ENCODE assay signal across 9 cellular contexts in the genomic region with DNA sequence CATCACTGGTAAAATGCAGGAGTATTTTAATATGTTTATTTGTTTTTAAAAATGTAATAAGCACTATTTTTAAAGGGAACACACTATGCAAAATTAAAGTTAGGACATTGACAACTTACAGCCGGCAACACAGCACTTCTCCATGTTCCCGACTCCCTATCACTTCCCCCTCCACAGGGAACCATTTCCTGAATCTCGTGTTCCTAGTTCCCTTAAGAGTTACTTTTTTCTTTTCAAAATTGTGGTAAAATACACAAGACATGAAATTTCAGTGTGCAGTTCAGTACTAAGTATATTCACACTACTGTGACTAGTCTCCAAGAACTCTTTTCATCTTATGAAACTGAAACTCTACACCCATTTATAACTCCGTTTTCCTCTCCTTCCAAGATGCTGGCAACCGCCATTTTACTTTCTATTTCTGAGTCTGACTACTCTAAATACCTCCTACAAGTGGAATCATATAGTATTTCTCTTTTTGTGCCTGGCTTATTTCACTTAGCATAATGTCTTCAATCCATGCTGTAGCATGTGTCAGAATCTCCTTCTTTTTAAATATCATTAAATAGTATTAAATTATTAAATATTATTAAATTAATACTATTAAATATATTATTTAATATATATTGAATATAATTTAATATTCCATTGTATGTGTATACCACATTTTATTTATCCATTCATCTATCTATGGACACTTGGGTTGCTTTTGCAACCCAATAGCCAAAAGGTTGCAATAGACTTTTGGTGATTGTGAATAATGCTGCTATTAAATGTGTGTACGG. TPM values are rescaled to one million over a fixed set of nuclear protein-coding genes. Genes with fewer than 3 reads are reported as not detected.
DNase-seq lines count a peak whose midpoint lies in the region; ATAC-seq and TF ChIP-seq lines count a peak whose summit lies in the region.
"Had no signal": no experiment of that assay in that cellular context is flagged by ENCODE, and none has a peak within 500 bp of the region (broad histone marks: within the 10 kb centered on the region; RNA-seq: fewer than 3 reads in every experiment).

No MANE protein-coding gene starts in this region.

- no peaks in the 10 kb centered on the region for H3K36me3 Mint-ChIP-seq in activated T-helper 2 cell treated with anti-CD3 and anti-CD28 coated beads, Interferon-gamma antibody, Interleukin-2, Interleukin-4, amounts not matched to agents 10 μg/mL and 5 μg/mL and 100 μg/mL, durations not matched to agents 14 hours and 24 hours and 36 hours (ENCODE audit: low read depth)
- no peaks in the 10 kb centered on the region for H3K36me3 Mint-ChIP-seq in neural progenitor cell

- H3K79me2 ChIP-seq in HCT116 (ENCODE audit: insufficient read depth, low read length) (no peaks in the 10 kb centered on the region), neural progenitor cell (ENCODE audit: low read depth) (no peaks in the 10 kb centered on the region)

- H3K27me3 ChIP-seq in HCT116 (ENCODE audit: insufficient read depth, low read length): no peaks in the 10 kb centered on the region
- H3K27me3 ChIP-seq in neural progenitor cell: no peaks in the 10 kb centered on the region

- DNase-seq in CD1c-positive myeloid dendritic cell (ENCODE audit: extremely low spot score): peak; percentile 54
- DNase-seq in HCT116 (ENCODE audit: low read depth, low spot score): no peak
- DNase-seq in activated T-helper 2 cell treated with anti-CD3 and anti-CD28 coated beads, Interferon-gamma antibody, Interleukin-2, Interleukin-4, amounts not matched to agents 10 μg/mL and 5 μg/mL and 100 μg/mL, durations not matched to agents 14 hours and 24 hours and 36 hours (ENCODE audit: low spot score): no peak
- peak; percentile 34 for DNase-seq in myocyte (ENCODE audit: low read depth)
- no peak for DNase-seq in NCI-H1417 treated with DMSO at 0.1 percent for 48 hours (lab: John Stamatoyannopoulos, UW)
- no peak for DNase-seq in neural progenitor cell (ENCODE audit: low spot score)

- peaks cover 3% of the 10 kb centered on the region for H3K27me3 Mint-ChIP-seq in activated T-helper 2 cell treated with anti-CD3 and anti-CD28 coated beads, Interferon-gamma antibody, Interleukin-2, Interleukin-4, amounts not matched to agents 10 μg/mL and 5 μg/mL and 100 μg/mL, durations not matched to agents 14 hours and 24 hours and 36 hours (ENCODE audit: low read depth)
- peaks cover 2% of the 10 kb centered on the region for H3K27me3 Mint-ChIP-seq in neural progenitor cell (ENCODE audit: insufficient read depth, low read depth)

- no peak overlapping the region for H3K9ac ChIP-seq in HCT116 (ENCODE audit: low read length)
- H3K9ac ChIP-seq in neural progenitor cell: no peak overlapping the region

- RAD21 ChIA-PET in HCT116 (lab: Charles Lee; ENCODE audit: low non-redundant PET in 1 of 2, low total read pairs in 2 of 2, uncharacterized antibody in 2 of 2, unreplicated experiment in 2 of 2): no interaction called here

- H3K9me2 ChIP-seq in HCT116 (ENCODE audit: insufficient read depth): peaks cover 6% of the 10 kb centered on the region; the same call in 1 of the 2 replicates

- no peak for TF ChIP-seq POLR2A in HCT116 (IDR thresholded peaks at IDR 0.05; ENCODE audit: borderline replicate concordance, extremely low read depth, insufficient read depth, insufficient read length)

- no peak for ATAC-seq in HCT116
- ATAC-seq in HG02852 (IDR thresholded peaks at IDR 0.05; ENCODE audit: unreplicated experiment): no peak
- no peak for ATAC-seq in GM18907 (IDR thresholded peaks at IDR 0.05; ENCODE audit: unreplicated experiment)
- ATAC-seq: sciatic nerve had no signal

- H3K4me2 ChIP-seq in HCT116 (ENCODE audit: low read length) (no peak overlapping the region), neural progenitor cell (no peak overlapping the region)

- H3K36me3 ChIP-seq in HCT116 (ENCODE audit: control insufficient read depth in 1 of 2, insufficient read depth in 2 of 2, low read length in 2 of 2) (no peaks in the 10 kb centered on the region), neural progenitor cell (no peaks in the 10 kb centered on the region)

- H3K4me1 ChIP-seq in HCT116 (ENCODE audit: control insufficient read depth in 1 of 2, insufficient read depth in 2 of 2, low read length in 2 of 2) (no peaks in the 10 kb centered on the region), neural progenitor cell (no peaks in the 10 kb centered on the region)

- no peak overlapping the region for H3K4me3 ChIP-seq in HCT116 (replicated peaks in 1 of 2; ENCODE audit: low read depth in 1 of 2, low read length in 2 of 2)
- no peak overlapping the region for H3K4me3 ChIP-seq in neural progenitor cell

- no TSS peak for BruUV-seq in HCT116 (replicated peaks; lab: Mats Ljungman, UMichigan)

- no peaks in the 10 kb centered on the region for H3K9me3 ChIP-seq in HCT116 (ENCODE audit: control insufficient read depth in 1 of 2, insufficient read depth in 1 of 2, low read depth in 1 of 2, low read length in 2 of 2)
- no peaks in the 10 kb centered on the region for H3K9me3 ChIP-seq in neural progenitor cell (ENCODE audit: low read depth)

- H3K9me3 Mint-ChIP-seq in activated T-helper 2 cell treated with anti-CD3 and anti-CD28 coated beads, Interferon-gamma antibody, Interleukin-2, Interleukin-4, amounts not matched to agents 10 μg/mL and 5 μg/mL and 100 μg/mL, durations not matched to agents 14 hours and 24 hours and 36 hours: no peaks in the 10 kb centered on the region
- H3K9me3 Mint-ChIP-seq in neural progenitor cell: no peaks in the 10 kb centered on the region

- no peak for TF ChIP-seq RAD21 in HCT116 (IDR thresholded peaks at IDR 0.05; ENCODE audit: low read depth)

- H3K27ac ChIP-seq in HCT116 (ENCODE audit: low read depth, low read length) (no peak overlapping the region), neural progenitor cell (no peak overlapping the region)

- intact Hi-C loops in HCT116 (cut with micrococcal nuclease): loop anchor here (10.0 kb wide), 1 partner anchor 237 kb away; the partner anchor contains the start of gene TMEM266
- intact Hi-C loops in activated T-helper 2 cell treated with anti-CD3 and anti-CD28 coated beads, Interferon-gamma antibody, Interleukin-2, Interleukin-4, amounts not matched to agents 10 μg/mL and 5 μg/mL and 100 μg/mL, durations not matched to agents 14 hours and 24 hours and 36 hours (cut with micrococcal nuclease): loop anchor here (1.0 to 5.0 kb wide), 3 partner anchors 19 to 320 kb away; no protein-coding TSS in a partner anchor

- peaks cover 14% of the 10 kb centered on the region for H3K4me1 Mint-ChIP-seq in activated T-helper 2 cell treated with anti-CD3 and anti-CD28 coated beads, Interferon-gamma antibody, Interleukin-2, Interleukin-4, amounts not matched to agents 10 μg/mL and 5 μg/mL and 100 μg/mL, durations not matched to agents 14 hours and 24 hours and 36 hours (ENCODE audit: low read depth)
- H3K4me1 Mint-ChIP-seq in neural progenitor cell: peaks cover 2% of the 10 kb centered on the region

- peak overlapping the region; percentile 43 for H3K4me3 Mint-ChIP-seq in activated T-helper 2 cell treated with anti-CD3 and anti-CD28 coated beads, Interferon-gamma antibody, Interleukin-2, Interleukin-4, amounts not matched to agents 10 μg/mL and 5 μg/mL and 100 μg/mL, durations not matched to agents 14 hours and 24 hours and 36 hours (ENCODE audit: low read depth)
- H3K4me3 Mint-ChIP-seq in neural progenitor cell: no peak overlapping the region

- CTCF ChIA-PET in HCT116 (lab: Charles Lee): interaction anchor here (1.6 kb wide), 1 partner anchor 104 kb away, joined by 4 read pairs; no protein-coding TSS in a partner anchor

- POLR2A ChIA-PET in HCT116 (lab: Charles Lee): no interaction called here

- peak overlapping the region; percentile 61 for H3K27ac Mint-ChIP-seq in activated T-helper 2 cell treated with anti-CD3 and anti-CD28 coated beads, Interferon-gamma antibody, Interleukin-2, Interleukin-4, amounts not matched to agents 10 μg/mL and 5 μg/mL and 100 μg/mL, durations not matched to agents 14 hours and 24 hours and 36 hours
- no peak overlapping the region for H3K27ac Mint-ChIP-seq in neural progenitor cell

- H4K20me1 ChIP-seq in HCT116 (ENCODE audit: insufficient read depth): no peaks in the 10 kb centered on the region
- H4K20me1 ChIP-seq in neural progenitor cell (ENCODE audit: low read depth): no peaks in the 10 kb centered on the region

- H3F3A ChIP-seq in neural progenitor cell (ENCODE audit: low read depth): no peaks in the 10 kb centered on the region

- no peak for TF ChIP-seq CTCF in HCT116 (IDR thresholded peaks at IDR 0.05 in 2 of 3, conservative IDR thresholded peaks at IDR 0.05 in 1 of 3; ENCODE audit: borderline replicate concordance in 1 of 3, insufficient read depth in 1 of 3, low read depth in 2 of 3, low read length in 2 of 3)
- TF ChIP-seq CTCF in neural progenitor cell (IDR thresholded peaks at IDR 0.05): no peak

- H2AFZ ChIP-seq in HCT116 (ENCODE audit: low read depth, low read length, poor library complexity, severe bottlenecking) (peak overlapping the region; percentile 92), neural progenitor cell (replicated peaks) (no peak overlapping the region)

TF ChIP-seq in HCT116, 20 proteins besides CTCF, POLR2A, EP300 and RAD21 (continues in another document):
- TF ChIP-seq SRF (IDR thresholded peaks at IDR 0.05; ENCODE audit: low read depth) (no peak), CBX3 (IDR thresholded peaks at IDR 0.05; ENCODE audit: low read depth) (no peak), ZFX (IDR thresholded peaks at IDR 0.05) (no peak)
- TF ChIP-seq, protein P1, sequence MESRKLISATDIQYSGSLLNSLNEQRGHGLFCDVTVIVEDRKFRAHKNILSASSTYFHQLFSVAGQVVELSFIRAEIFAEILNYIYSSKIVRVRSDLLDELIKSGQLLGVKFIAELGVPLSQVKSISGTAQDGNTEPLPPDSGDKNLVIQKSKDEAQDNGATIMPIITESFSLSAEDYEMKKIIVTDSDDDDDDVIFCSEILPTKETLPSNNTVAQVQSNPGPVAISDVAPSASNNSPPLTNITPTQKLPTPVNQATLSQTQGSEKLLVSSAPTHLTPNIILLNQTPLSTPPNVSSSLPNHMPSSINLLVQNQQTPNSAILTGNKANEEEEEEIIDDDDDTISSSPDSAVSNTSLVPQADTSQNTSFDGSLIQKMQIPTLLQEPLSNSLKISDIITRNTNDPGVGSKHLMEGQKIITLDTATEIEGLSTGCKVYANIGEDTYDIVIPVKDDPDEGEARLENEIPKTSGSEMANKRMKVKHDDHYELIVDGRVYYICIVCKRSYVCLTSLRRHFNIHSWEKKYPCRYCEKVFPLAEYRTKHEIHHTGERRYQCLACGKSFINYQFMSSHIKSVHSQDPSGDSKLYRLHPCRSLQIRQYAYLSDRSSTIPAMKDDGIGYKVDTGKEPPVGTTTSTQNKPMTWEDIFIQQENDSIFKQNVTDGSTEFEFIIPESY (IDR thresholded peaks at IDR 0.05; ENCODE audit: extremely low read depth, insufficient replicate concordance, low read length): no peak

RNA-seq across cellular contexts. Expression of gene UBE2Q2, which starts 25.9 kb away (rescaled TPM):
- total RNA-seq in HCT116 (2021; ENCODE audit: unreplicated experiment) (12.3 TPM), myocyte (67.0 and 67.5 TPM in 2 replicates), neural progenitor cell (ENCODE audit: low replicate concordance) (21.8 and 25.8 TPM in 2 replicates)
- polyA plus RNA-seq in HCT116 (2012): 7.0 and 9.0 TPM in 2 replicates
- 18.9 and 21.1 TPM in 2 replicates for total RNA-seq in activated T-helper 2 cell treated with anti-CD3 and anti-CD28 coated beads, Interferon-gamma antibody, Interleukin-2, Interleukin-4, amounts not matched to agents 10 μg/mL and 5 μg/mL and 100 μg/mL, durations not matched to agents 14 hours and 24 hours and 36 hours
- 36.5 TPM for polyA plus RNA-seq in myocyte (2012)

Comparison
In these comparisons a context has a peak if more than half of its experiments do, and no peak if none do; other contexts are left out.
1. DNase-seq: peak in CD1c-positive myeloid dendritic cell (single experiment) and myocyte (single experiment); none in HCT116 (single experiment), activated T-helper 2 cell treated with anti-CD3 and anti-CD28 coated beads, Interferon-gamma antibody, Interleukin-2, Interleukin-4, amounts not matched to agents 10 μg/mL and 5 μg/mL and 100 μg/mL, durations not matched to agents 14 hours and 24 hours and 36 hours (single experiment), NCI-H1417 treated with DMSO at 0.1 percent for 48 hours (single experiment) and neural progenitor cell (single experiment).